Comparison of ENCODE assay signal across 19 cellular contexts in the genomic region with DNA sequence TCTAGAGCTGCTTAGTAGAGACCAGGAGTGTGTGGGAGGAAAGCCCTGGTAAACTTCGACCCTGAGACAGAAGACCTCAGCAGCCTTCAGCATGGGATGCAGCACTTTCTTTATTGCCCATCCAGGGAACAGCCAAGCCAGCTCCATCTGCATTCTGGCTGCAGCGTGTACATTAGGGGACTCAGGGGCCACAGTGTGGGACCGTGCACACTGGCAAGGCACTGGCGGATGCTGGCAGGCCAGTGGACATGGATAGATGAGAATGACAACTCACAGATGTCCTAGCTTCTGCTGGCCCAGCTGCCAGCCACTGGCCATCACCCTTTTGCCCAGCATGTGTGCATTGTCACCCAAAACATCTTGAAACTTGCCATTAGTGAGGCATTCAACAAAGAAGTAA. TPM values are rescaled to one million over a fixed set of nuclear protein-coding genes. Genes with fewer than 3 reads are reported as not detected.
A peak's percentile ranks its signal among the peaks of the same experiment; 100 is the strongest.
DNase-seq lines count a peak whose midpoint lies in the region; ATAC-seq and TF ChIP-seq lines count a peak whose summit lies in the region.
"Had no signal": no experiment of that assay in that cellular context is flagged by ENCODE, and none has a peak within 500 bp of the region (broad histone marks: within the 10 kb centered on the region; RNA-seq: fewer than 3 reads in every experiment).

No MANE protein-coding gene starts in this region.

- no peak overlapping the region for H3K4me2 ChIP-seq in osteoblast (ENCODE audit: insufficient read depth, low read length)

- no peak overlapping the region for H3K27ac Mint-ChIP-seq in T-helper 17 cell

- peaks cover 40% of the 10 kb centered on the region for H3K36me3 ChIP-seq in RWPE2 (ENCODE audit: low read depth)
- no peaks in the 10 kb centered on the region for H3K36me3 ChIP-seq in osteoblast (ENCODE audit: insufficient read depth, low read length)
- H3K36me3 ChIP-seq in A673 (ENCODE audit: insufficient read depth, low read length, poor library complexity, severe bottlenecking), result no peaks in the 10 kb centered on the region

- H3K4me3 Mint-ChIP-seq in activated T-cell treated with anti-CD3 and anti-CD28 coated beads, Interleukin-2, amount 50 U/mL, for 4 hours, result no peak overlapping the region
- no peak overlapping the region for H3K4me3 Mint-ChIP-seq in T-helper 17 cell

- H3K4me1 ChIP-seq in RWPE2 (ENCODE audit: insufficient read depth, poor library complexity, severe bottlenecking), result no peaks in the 10 kb centered on the region
- H3K4me1 ChIP-seq in osteoblast (ENCODE audit: insufficient read depth, low read length), result no peaks in the 10 kb centered on the region
- H3K4me1 ChIP-seq in A673 (ENCODE audit: insufficient read depth, low read length, poor library complexity, severe bottlenecking), result no peaks in the 10 kb centered on the region

- CTCF ChIA-PET in GM10248 (lab: Yijun Ruan, JAX), result interaction anchor here (1.7 to 4.4 kb wide), 3 partner anchors 11 to 108 kb away, joined by 7 to 18 read pairs (median 15); no protein-coding TSS in a partner anchor
- CTCF ChIA-PET in A673 (lab: Charles Lee), result no interaction called here

- H3K4me3 ChIP-seq in RWPE2 (ENCODE audit: severe bottlenecking) (no peak overlapping the region), osteoblast (ENCODE audit: insufficient read depth, low read length) (no peak overlapping the region), A673 (ENCODE audit: low read depth, low read length, poor library complexity, severe bottlenecking) (no peak overlapping the region)
- H3K4me3 ChIP-seq: GM23248 had no signal

- peaks cover 11% of the 10 kb centered on the region for H3K27me3 Mint-ChIP-seq in activated T-cell treated with anti-CD3 and anti-CD28 coated beads, Interleukin-2, amount 50 U/mL, for 4 hours (ENCODE audit: low read depth)
- H3K27me3 Mint-ChIP-seq in T-helper 17 cell, result peaks cover 16% of the 10 kb centered on the region

- POLR2A ChIA-PET in GM10248 (lab: Yijun Ruan, JAX), result interaction anchor here (0.6 kb wide), 1 partner anchor 16 kb away, joined by 4 read pairs; no protein-coding TSS in a partner anchor
- POLR2A ChIA-PET in A673 (lab: Charles Lee; ENCODE audit: low non-redundant PET), result no interaction called here

- peaks cover 4% of the 10 kb centered on the region for H3K4me1 Mint-ChIP-seq in activated T-cell treated with anti-CD3 and anti-CD28 coated beads, Interleukin-2, amount 50 U/mL, for 4 hours (ENCODE audit: low read depth)
- peaks cover 7% of the 10 kb centered on the region for H3K4me1 Mint-ChIP-seq in T-helper 17 cell

- H4K20me1 ChIP-seq in osteoblast (ENCODE audit: insufficient read depth, low read length), result no peaks in the 10 kb centered on the region

- no peaks in the 10 kb centered on the region for H3K79me2 ChIP-seq in osteoblast (ENCODE audit: insufficient read depth, low read length)

- no peak overlapping the region for H2AFZ ChIP-seq in osteoblast (ENCODE audit: low read length)
- H2AFZ ChIP-seq: GM23248 had no signal

- H3K36me3 Mint-ChIP-seq in activated T-cell treated with anti-CD3 and anti-CD28 coated beads, Interleukin-2, amount 50 U/mL, for 4 hours (ENCODE audit: insufficient read depth), result no peaks in the 10 kb centered on the region
- no peaks in the 10 kb centered on the region for H3K36me3 Mint-ChIP-seq in T-helper 17 cell (ENCODE audit: low read depth)

- intact Hi-C loops in A673 (cut with micrococcal nuclease; ENCODE audit: unreplicated experiment), result no loop called here

- no peaks in the 10 kb centered on the region for H3K9me3 Mint-ChIP-seq in activated T-cell treated with anti-CD3 and anti-CD28 coated beads, Interleukin-2, amount 50 U/mL, for 4 hours

- no peaks in the 10 kb centered on the region for H3K9me3 ChIP-seq in RWPE2 (ENCODE audit: severe bottlenecking)
- no peaks in the 10 kb centered on the region for H3K9me3 ChIP-seq in osteoblast (ENCODE audit: low read depth, low read length)
- no peaks in the 10 kb centered on the region for H3K9me3 ChIP-seq in T-helper 17 cell (ENCODE audit: control insufficient read depth, low read length, poor library complexity, severe bottlenecking)
- H3K9me3 ChIP-seq in A673 (ENCODE audit: low read depth, low read length, poor library complexity, severe bottlenecking), result no peaks in the 10 kb centered on the region

- H3K27ac ChIP-seq in RWPE2 (ENCODE audit: poor library complexity, severe bottlenecking) (no peak overlapping the region), osteoblast (ENCODE audit: low read depth, low read length) (no peak overlapping the region), A673 (ENCODE audit: low read depth, low read length, poor library complexity, severe bottlenecking) (no peak overlapping the region)
- H3K27ac ChIP-seq: C4-2B, GM23248 had no signal

- no TSS peak for BruUV-seq in A673 (replicated peaks; lab: Mats Ljungman, UMichigan)

- no peak for TF ChIP-seq CTCF in GM10248 (IDR thresholded peaks at IDR 0.05; ENCODE audit: control extremely low read depth, extremely low read depth, low read depth, missing control alignments)
- TF ChIP-seq CTCF in RWPE2 (IDR thresholded peaks at IDR 0.05; ENCODE audit: poor library complexity, severe bottlenecking), result no peak
- no peak for TF ChIP-seq CTCF in osteoblast (IDR thresholded peaks at IDR 0.05; ENCODE audit: extremely low read depth, low read depth, low read length)
- TF ChIP-seq CTCF in A673 (conservative IDR thresholded peaks at IDR 0.05; ENCODE audit: low read depth, low read length), result no peak

- DNase-seq in activated T-cell treated with anti-CD3 and anti-CD28 coated beads, Interleukin-2, amount 50 U/mL, for 4 hours, result peak; percentile 1
- no peak for DNase-seq in activated T-cell treated with anti-CD3 and anti-CD28 coated beads, Interleukin-2, amount 50 U/mL, for 48 hours
- peak; percentile 13 for DNase-seq in GM10248 (ENCODE audit: extremely low spot score)
- DNase-seq in RWPE2 (ENCODE audit: low spot score), result peak; percentile 47
- peak; percentile 81 for DNase-seq in osteoblast (ENCODE audit: insufficient read length, low spot score, missing footprints)
- DNase-seq in T-helper 17 cell, result no peak
- DNase-seq in A673 (ENCODE audit: low spot score), result no peak
- DNase-seq: DMS79 treated with DMSO at 0.1 percent for 48 hours; GM23248; HCEC 1CT; NCI-H1105; NCI-H2081; NCI-H2171 treated with DMSO at 0.1 percent for 48 hours; NCI-H446 treated with DMSO at 0.1 percent for 48 hours; NK-92 treated with Interleukin-12 subunit alpha and Interleukin-12 subunit beta, amount 100 ng/mL, for 24 hours; SIG-M5 had no signal

- H3K27me3 ChIP-seq in RWPE2 (ENCODE audit: insufficient read depth, poor library complexity, severe bottlenecking), result no peaks in the 10 kb centered on the region
- H3K27me3 ChIP-seq in osteoblast (ENCODE audit: insufficient read depth, low read length), result peaks cover 26% of the 10 kb centered on the region
- H3K27me3 ChIP-seq in A673 (replicated peaks; ENCODE audit: insufficient read depth, low read depth, low read length, poor library complexity), result peaks cover 50% of the 10 kb centered on the region

- no peak for ATAC-seq in activated T-cell treated with anti-CD3 and anti-CD28 coated beads, Interleukin-2, amount 50 U/mL, for 4 hours
- no peak for ATAC-seq in RWPE2 (ENCODE audit: low read depth)
- ATAC-seq in T-helper 17 cell, result no peak
- ATAC-seq in GM18907 (IDR thresholded peaks at IDR 0.05; ENCODE audit: unreplicated experiment), result no peak
- ATAC-seq: SK-N-SH treated with all-trans-retinoic acid at 6 μM for 48 hours had no signal

RNA-seq across cellular contexts. Expression of gene PLD4, which starts 12.5 kb away (rescaled TPM):
- total RNA-seq in activated T-cell treated with anti-CD3 and anti-CD28 coated beads, Interleukin-2, amount 50 U/mL, for 4 hours, result under 1 TPM in 1 of 3 donors, not detected in 2; 0.08 TPM
- not detected in 2 replicates for total RNA-seq in osteoblast
- 1 to 10 TPM; 1.1 to 4.0 TPM for total RNA-seq in T-helper 17 cell
- not detected in 2 replicates for total RNA-seq in A673 (2021)
- total RNA-seq: GM23248 had no signal

RNA-seq across cellular contexts. Expression of gene AHNAK2, which starts 41.0 kb away (rescaled TPM):
- under 1 TPM; under 0.01 to 0.08 (median 0.05) TPM for total RNA-seq in activated T-cell treated with anti-CD3 and anti-CD28 coated beads, Interleukin-2, amount 50 U/mL, for 4 hours
- total RNA-seq in osteoblast (30.8 and 31.8 TPM in 2 replicates), T-helper 17 cell (not detected), A673 (2021) (0.56 and 0.59 TPM in 2 replicates)

RNA-seq across cellular contexts. Expression of gene CLBA1, which starts 48.4 kb away (rescaled TPM):
- total RNA-seq in activated T-cell treated with anti-CD3 and anti-CD28 coated beads, Interleukin-2, amount 50 U/mL, for 4 hours, result 1 to 10 TPM; 2.9 to 3.8 (median 3.3) TPM
- total RNA-seq in osteoblast, result 11.5 and 12.3 TPM in 2 replicates
- total RNA-seq in T-helper 17 cell, result 1 to 10 TPM; 1.6 to 4.4 TPM
- 14.3 and 14.6 TPM in 2 replicates for total RNA-seq in A673 (2021)

Comparison
In these comparisons a context has a peak if more than half of its experiments do, and no peak if none do; other contexts are left out.
1. DNase-seq: peak in activated T-cell treated with anti-CD3 and anti-CD28 coated beads, Interleukin-2, amount 50 U/mL, for 4 hours (single experiment), GM10248 (single experiment), RWPE2 (single experiment) and osteoblast (single experiment); none in activated T-cell treated with anti-CD3 and anti-CD28 coated beads, Interleukin-2, amount 50 U/mL, for 48 hours (0 of 2), T-helper 17 cell (0 of 3) and A673 (single experiment).
2. RNA of gene AHNAK2, which starts 41.0 kb away (total RNA-seq): 30.8 to 31.8 TPM in osteoblast; 0.56 to 0.59 TPM in A673, under 0.01 to 0.08 TPM in activated T-cell treated with anti-CD3 and anti-CD28 coated beads, Interleukin-2, amount 50 U/mL, for 4 hours and not detected in T-helper 17 cell; every median in the first group is over 10 times any median in the second.